In genomic region chr7:138981332-138982203, GRCh38 we compare ENCODE assay signal across 8 cellular contexts. TPM values are rescaled to one million over a fixed set of nuclear protein-coding genes. Genes with fewer than 3 reads are reported as not detected.
DNase-seq lines count a peak whose midpoint lies in the region; ATAC-seq and TF ChIP-seq lines count a peak whose summit lies in the region.

Gene KIAA1549 (minus strand): TSS chr7:138981389. CDS start chr7:138981269, 120 bp downstream.

- intact Hi-C loops in Right ventricle myocardium inferior (cut with DNase I) (loop anchor here (1.0 kb wide), 1 partner anchor 95 kb away; no protein-coding TSS in a partner anchor), cardiac septum (cut with DNase I) (loop anchor here (5.0 kb wide), 1 partner anchor 99 kb away; no protein-coding TSS in a partner anchor)
- intact Hi-C loops in activated CD4-positive, alpha-beta T cell treated with anti-CD3 and anti-CD28 coated beads, Interleukin-2, amount 10 ng/mL, durations not matched to agents 24 days and 14 days (cut with micrococcal nuclease) = loop anchor here (5.0 kb wide), 1 partner anchor 79 kb away; no protein-coding TSS in a partner anchor

- peak within 1 kb of the TSS; percentile 46 for H3K27ac Mint-ChIP-seq in activated CD4-positive, alpha-beta T cell treated with anti-CD3 and anti-CD28 coated beads, Interleukin-2, amount 10 ng/mL, durations not matched to agents 24 days and 14 days

- H3K27me3 ChIP-seq in lung (ENCODE audit: control insufficient read depth, insufficient read depth) = no peaks in the 10 kb centered on the region

- no peaks in the 10 kb centered on the region for H3K9me3 ChIP-seq in lung (ENCODE audit: control insufficient read depth in 2 of 2, insufficient read depth in 1 of 2, low read length in 1 of 2)

- peaks cover 0 to 13% of the 10 kb centered on the region in 2 donors for H3K4me1 ChIP-seq in lung (ENCODE audit: control insufficient read depth in 2 of 2, insufficient read depth in 2 of 2, low read length in 2 of 2)

- peak; percentile 78 for DNase-seq in Right ventricle myocardium inferior (ENCODE audit: missing footprints)
- no peak for DNase-seq in cardiac septum (ENCODE audit: low spot score)
- peak; percentile 55 for DNase-seq in NCI-H2171 treated with DMSO at 0.1 percent for 48 hours (lab: John Stamatoyannopoulos, UW)
- DNase-seq in activated CD4-positive, alpha-beta T cell treated with anti-CD3 and anti-CD28 coated beads, Interleukin-2, amount 10 ng/mL, durations not matched to agents 24 days and 14 days = peak; percentile 88
- peak; percentile 85 for DNase-seq in ecto neural progenitor cell (ENCODE audit: low spot score)
- DNase-seq in lung (ENCODE audit: low spot score) = peak; percentile 41
- peak; percentile 3 for DNase-seq in stimulated activated CD8-positive, alpha-beta memory T cell treated with anti-CD3 and anti-CD28 coated beads, Interleukin-15, amount 100 ng/mL, for 1 hour (ENCODE audit: low read depth)

- no peaks in the 10 kb centered on the region for H3K36me3 ChIP-seq in lung (ENCODE audit: control insufficient read depth in 2 of 2, insufficient read depth in 2 of 2, low read length in 2 of 2)

- H3K4me3 Mint-ChIP-seq in activated CD4-positive, alpha-beta T cell treated with anti-CD3 and anti-CD28 coated beads, Interleukin-2, amount 10 ng/mL, durations not matched to agents 24 days and 14 days = peak within 1 kb of the TSS; percentile 85

- peak within 1 kb of the TSS; percentile 71 for H3K4me3 ChIP-seq in lung

- H3K9me3 Mint-ChIP-seq in activated CD4-positive, alpha-beta T cell treated with anti-CD3 and anti-CD28 coated beads, Interleukin-2, amount 10 ng/mL, durations not matched to agents 24 days and 14 days = no peaks in the 10 kb centered on the region

- peaks cover 11% of the 10 kb centered on the region for H3K4me1 Mint-ChIP-seq in activated CD4-positive, alpha-beta T cell treated with anti-CD3 and anti-CD28 coated beads, Interleukin-2, amount 10 ng/mL, durations not matched to agents 24 days and 14 days

- peaks cover 61% of the 10 kb centered on the region for H3K27me3 Mint-ChIP-seq in activated CD4-positive, alpha-beta T cell treated with anti-CD3 and anti-CD28 coated beads, Interleukin-2, amount 10 ng/mL, durations not matched to agents 24 days and 14 days

- peak; percentile 94 for ATAC-seq in Right ventricle myocardium inferior
- peak; percentile 77 for ATAC-seq in HG02884 (IDR thresholded peaks at IDR 0.05; ENCODE audit: unreplicated experiment)
- peak; percentile 84 for ATAC-seq in lung (ENCODE audit: insufficient read depth, low FRiP score)

- H3K27ac ChIP-seq in lung (ENCODE audit: low read depth in 1 of 2, low read length in 1 of 2) = peak within 1 kb of the TSS in 1 of 2 donors; percentile 52

- WGBS in lung, 2 donors = 2% methylated on average over 67 to 105 of the region's 105 CpGs

- no peaks in the 10 kb centered on the region for H3K36me3 Mint-ChIP-seq in activated CD4-positive, alpha-beta T cell treated with anti-CD3 and anti-CD28 coated beads, Interleukin-2, amount 10 ng/mL, durations not matched to agents 24 days and 14 days (ENCODE audit: low read depth)

- TF ChIP-seq CTCF in lung (IDR thresholded peaks at IDR 0.05; ENCODE audit: control extremely low read depth, extremely low read depth) = no peak

RNA-seq across cellular contexts. Expression of gene KIAA1549, which starts in this region (rescaled TPM):
- total RNA-seq in Right ventricle myocardium inferior = 1.8 TPM
- total RNA-seq in cardiac septum = 1.4 TPM
- total RNA-seq in activated CD4-positive, alpha-beta T cell treated with anti-CD3 and anti-CD28 coated beads, Interleukin-2, amount 10 ng/mL, durations not matched to agents 24 days and 14 days = 0.77 and 0.95 TPM in 2 replicates
- total RNA-seq in lung = 1 to 10 TPM; 5.5 to 5.8 TPM
- 1 to 10 TPM in 1 of 2 donors, under 1 TPM in 1; 0.83 to 1.7 TPM for polyA plus RNA-seq in lung

Comparison
In these comparisons a context has a peak if more than half of its experiments do, and no peak if none do; other contexts are left out.
1. Peak in DNase-seq in activated CD4-positive, alpha-beta T cell treated with anti-CD3 and anti-CD28 coated beads, Interleukin-2, amount 10 ng/mL, durations not matched to agents 24 days and 14 days; RNA of the gene not detected or under 1 TPM.